Comparison of ENCODE assay signal across 8 cellular contexts in genomic region chr1:153626929-153627796, GRCh38. TPM values are rescaled to one million over a fixed set of nuclear protein-coding genes. Genes with fewer than 3 reads are reported as not detected.
A peak's percentile ranks its signal among the peaks of the same experiment; 100 is the strongest.
DNase-seq lines count a peak whose midpoint lies in the region; ATAC-seq, FAIRE-seq and TF ChIP-seq lines count a peak whose summit lies in the region.

TSS of gene S100A13 (minus strand) at chr1:153627505. CDS start at chr1:153626472, 1,033 bp downstream.

- no peak for FAIRE-seq in keratinocyte (lab: Jason Lieb, UNC)

- CTCF ChIA-PET in CD8-positive, alpha-beta T cell (lab: Charles Lee), result interaction anchor here (0.7 to 3.5 kb wide), 4 partner anchors 9 to 116 kb away, joined by 3 to 20 read pairs (median 6); no protein-coding TSS in a partner anchor

- no peak for DNase-seq in CD8-positive, alpha-beta T cell
- DNase-seq in HS-5 (ENCODE audit: low read depth) (peak; percentile 77), OCI-M1 (lab: John Stamatoyannopoulos, UW) (peak; percentile 94), choroid plexus epithelial cell (ENCODE audit: low read depth) (peak; percentile 98), keratinocyte (ENCODE audit: low read depth, low spot score) (no peak), smooth muscle cell (lab: John Stamatoyannopoulos, UW; ENCODE audit: unreplicated experiment) (peak; percentile 63)

- dilution Hi-C loops in keratinocyte (cut with MboI; ENCODE audit: extremely low pct_ligation_motif_present, low sequenced_read_pairs), result no loop called here

- peak; percentile 17 for ATAC-seq in CD8-positive, alpha-beta T cell
- no peak for ATAC-seq in GM18909 (IDR thresholded peaks at IDR 0.05; ENCODE audit: poor library complexity, unreplicated experiment)
- no peak for ATAC-seq in activated CD4-positive, CD25-positive, alpha-beta regulatory T cell treated with anti-CD3 and anti-CD28 coated beads, Interleukin-2, amount 50 U/mL, for 24 hours

- no peaks in the 10 kb centered on the region for H3K27me3 ChIP-seq in CD8-positive, alpha-beta T cell (ENCODE audit: insufficient read depth, low read length)
- no peaks in the 10 kb centered on the region for H3K27me3 ChIP-seq in keratinocyte (ENCODE audit: control insufficient read depth, extremely low read depth, insufficient read depth, low read length)
- H3K27me3 ChIP-seq in smooth muscle cell (ENCODE audit: low read depth), result no peaks in the 10 kb centered on the region

- no peak for TF ChIP-seq CTCF in CD8-positive, alpha-beta T cell (IDR thresholded peaks at IDR 0.05)
- peak; percentile 78 for TF ChIP-seq CTCF in choroid plexus epithelial cell (conservative IDR thresholded peaks at IDR 0.05; ENCODE audit: low read depth, low read length)
- peak; percentile 76 to 81 (median 80) for TF ChIP-seq CTCF in keratinocyte (optimal IDR thresholded peaks at IDR 0.05 in 1 of 3, IDR thresholded peaks at IDR 0.05 in 1 of 3, conservative IDR thresholded peaks at IDR 0.05 in 1 of 3; ENCODE audit: extremely low read depth in 1 of 3, insufficient read depth in 2 of 3, low read length in 3 of 3)
- TF ChIP-seq CTCF in smooth muscle cell (IDR thresholded peaks at IDR 0.05; ENCODE audit: borderline replicate concordance, insufficient read depth, poor library complexity, severe bottlenecking), result peak; percentile 73

- intact Hi-C loops in CD8-positive, alpha-beta T cell (cut with DNase I, micrococcal nuclease), result no loop called here

- peak within 1 kb of the TSS; percentile 5 for H3K4me3 Mint-ChIP-seq in CD8-positive, alpha-beta T cell

- peaks cover 14% of the 10 kb centered on the region for H3K27me3 Mint-ChIP-seq in CD8-positive, alpha-beta T cell (ENCODE audit: low read depth)

- no peak within 1 kb of the TSS for H3K4me3 ChIP-seq in CD8-positive, alpha-beta T cell (ENCODE audit: low read depth, low read length)
- H3K4me3 ChIP-seq in choroid plexus epithelial cell (ENCODE audit: low read depth, low read length), result peak within 1 kb of the TSS; percentile 74
- peak within 1 kb of the TSS; percentile 56 to 92 (median 87) for H3K4me3 ChIP-seq in keratinocyte (ENCODE audit: control insufficient read depth in 2 of 3, extremely low read depth in 1 of 3, insufficient read depth in 2 of 3, low read depth in 1 of 3, low read length in 3 of 3)
- peak within 1 kb of the TSS; percentile 65 for H3K4me3 ChIP-seq in smooth muscle cell

- H3K4me1 Mint-ChIP-seq in CD8-positive, alpha-beta T cell (ENCODE audit: low read depth), result peaks cover 4% of the 10 kb centered on the region

- H2AFZ ChIP-seq in keratinocyte (ENCODE audit: control insufficient read depth, low read length), result peak within 1 kb of the TSS; percentile 79
- H2AFZ ChIP-seq in smooth muscle cell (ENCODE audit: low read depth), result no peak within 1 kb of the TSS

- H3F3A ChIP-seq in smooth muscle cell (ENCODE audit: low read depth), result no peaks in the 10 kb centered on the region

- no peaks in the 10 kb centered on the region for H3K4me1 ChIP-seq in CD8-positive, alpha-beta T cell (ENCODE audit: insufficient read depth, low read length)
- H3K4me1 ChIP-seq in keratinocyte (ENCODE audit: control insufficient read depth, extremely low read depth, insufficient read depth, low read length) (peaks cover 19% of the 10 kb centered on the region), smooth muscle cell (ENCODE audit: low read depth) (peaks cover 17% of the 10 kb centered on the region)

- no peaks in the 10 kb centered on the region for H3K36me3 Mint-ChIP-seq in CD8-positive, alpha-beta T cell

- no peaks in the 10 kb centered on the region for H3K9me3 Mint-ChIP-seq in CD8-positive, alpha-beta T cell

- H3K4me2 ChIP-seq in keratinocyte (ENCODE audit: control insufficient read depth, extremely low read depth, insufficient read depth, low read depth, low read length) (peak within 1 kb of the TSS; percentile 100), smooth muscle cell (peak within 1 kb of the TSS; percentile 91)

- WGBS in smooth muscle cell (ENCODE audit: low lambda C conversion rate), result 2% methylated on average over 28 of the region's 29 CpGs

- H3K9ac ChIP-seq in keratinocyte (ENCODE audit: control insufficient read depth, extremely low read depth, insufficient read depth, low read length) (peak within 1 kb of the TSS; percentile 98), smooth muscle cell (ENCODE audit: low read depth) (peak within 1 kb of the TSS; percentile 85)

- H3K9me3 ChIP-seq in CD8-positive, alpha-beta T cell (ENCODE audit: low read length), result no peaks in the 10 kb centered on the region
- H3K9me3 ChIP-seq in keratinocyte (ENCODE audit: control insufficient read depth, low read depth, low read length) (no peaks in the 10 kb centered on the region), smooth muscle cell (replicated peaks; ENCODE audit: low read depth) (no peaks in the 10 kb centered on the region)

- peaks cover 17% of the 10 kb centered on the region for H3K79me2 ChIP-seq in keratinocyte (ENCODE audit: control insufficient read depth, insufficient read depth, low read length)
- H3K79me2 ChIP-seq in smooth muscle cell (ENCODE audit: low read depth), result peaks cover 6% of the 10 kb centered on the region

- H4K20me1 ChIP-seq in keratinocyte (ENCODE audit: control insufficient read depth, extremely low read depth, insufficient read depth, low read length) (no peaks in the 10 kb centered on the region), smooth muscle cell (ENCODE audit: low read depth) (no peaks in the 10 kb centered on the region)

- peaks cover 6% of the 10 kb centered on the region for H3K9me1 ChIP-seq in keratinocyte (ENCODE audit: control insufficient read depth, extremely low read depth, insufficient read depth, low read length)

- POLR2A ChIA-PET in CD8-positive, alpha-beta T cell (lab: Charles Lee), result no interaction called here

- H3K27ac Mint-ChIP-seq in CD8-positive, alpha-beta T cell, result no peak within 1 kb of the TSS

- no peaks in the 10 kb centered on the region for H3K36me3 ChIP-seq in CD8-positive, alpha-beta T cell (ENCODE audit: insufficient read depth, low read length)
- H3K36me3 ChIP-seq in keratinocyte (ENCODE audit: control insufficient read depth in 2 of 2, extremely low read depth in 1 of 2, insufficient read depth in 2 of 2, low read length in 2 of 2), result peaks cover 11 to 15% of the 10 kb centered on the region in 2 experiments
- peaks cover 4% of the 10 kb centered on the region for H3K36me3 ChIP-seq in smooth muscle cell (ENCODE audit: low read depth)

- no peak within 1 kb of the TSS for H3K27ac ChIP-seq in CD8-positive, alpha-beta T cell (ENCODE audit: low read depth, low read length)
- H3K27ac ChIP-seq in keratinocyte (ENCODE audit: control insufficient read depth, insufficient read depth, low read length) (peak within 1 kb of the TSS; percentile 94), smooth muscle cell (ENCODE audit: low read depth) (peak within 1 kb of the TSS; percentile 93)

RNA-seq across cellular contexts. Expression of gene S100A13, which starts in this region (rescaled TPM):
- total RNA-seq in CD8-positive, alpha-beta T cell, result 1 to 10 TPM; 3.9 to 4.9 TPM
- polyA plus RNA-seq in keratinocyte (215 to 276 TPM (median 228 TPM) in 3 replicates), smooth muscle cell (474 and 498 TPM in 2 replicates)
- polyA plus RNA-seq in keratinocyte (2011; ENCODE audit: low read depth), result 23.1 TPM
- 196 and 254 TPM in 2 replicates for polyA plus RNA-seq in keratinocyte (2011; cell fraction: cytosol; rRNA removed)
- 79.2 and 99.1 TPM in 2 replicates for polyA plus RNA-seq in keratinocyte (2011; cell fraction: nucleus; rRNA removed)
- polyA plus RNA-seq in keratinocyte (2012; ENCODE audit: low replicate concordance), result 67.0 and 191 TPM in 2 replicates
- polyA minus RNA-seq in keratinocyte, result 66.1 to 141 TPM (median 117 TPM) in 3 replicates
- 64.7 TPM for polyA minus RNA-seq in keratinocyte (2011; cell fraction: cytosol; rRNA and poly(A)+ RNA removed)
- 10.3 and 13.6 TPM in 2 replicates for polyA minus RNA-seq in keratinocyte (2011; cell fraction: nucleus; rRNA and poly(A)+ RNA removed)
- total RNA-seq in smooth muscle cell, result 150 and 158 TPM in 2 replicates

Comparison
In these comparisons a context has a peak if more than half of its experiments do, and no peak if none do; other contexts are left out.
1. RNA of gene S100A13 (total RNA-seq): 150 to 158 TPM in smooth muscle cell; 3.9 to 4.9 TPM in CD8-positive, alpha-beta T cell; every median in the first group is over 10 times any median in the second.
2. DNase-seq: peak in HS-5 (single experiment), OCI-M1 (single experiment), choroid plexus epithelial cell (single experiment) and smooth muscle cell (single experiment); none in CD8-positive, alpha-beta T cell (0 of 7) and keratinocyte (single experiment).